ENCODE assay signal across 17 cellular contexts in genomic region chr14:64604001-64604400, GRCh38. TPM values are rescaled to one million over a fixed set of nuclear protein-coding genes. Genes with fewer than 3 reads are reported as not detected.
DNase-seq lines count a peak whose midpoint lies in the region; ATAC-seq, FAIRE-seq and TF ChIP-seq lines count a peak whose summit lies in the region.
"Had no signal": no experiment of that assay in that cellular context is flagged by ENCODE, and none has a peak within 500 bp of the region (broad histone marks: within the 10 kb centered on the region; RNA-seq: fewer than 3 reads in every experiment).

No MANE protein-coding gene starts in this region.

- POLR2A ChIA-PET in PC-3 (lab: Charles Lee; ENCODE audit: unreplicated experiment): interaction anchor here (0.6 to 0.7 kb wide), 2 partner anchors 123 to 292 kb away, joined by 3 to 5 read pairs; no protein-coding TSS in a partner anchor

- no peak overlapping the region for H3K4me2 ChIP-seq in PC-3 (ENCODE audit: low read length)
- H3K4me2 ChIP-seq: GM23338 had no signal

- no peaks in the 10 kb centered on the region for H3K27me3 Mint-ChIP-seq in mesothelial cell of epicardium (ENCODE audit: low read depth)

- no peaks in the 10 kb centered on the region for H3K36me3 ChIP-seq in PC-3 (ENCODE audit: low read depth, low read length)
- H3K36me3 ChIP-seq in bronchial epithelial cell (ENCODE audit: control insufficient read depth, insufficient read depth, low read length): no peaks in the 10 kb centered on the region
- no peaks in the 10 kb centered on the region for H3K36me3 ChIP-seq in HAP-1 (replicated peaks)
- H3K36me3 ChIP-seq: BE2C had no signal

- H3K36me3 Mint-ChIP-seq in mesothelial cell of epicardium: no peaks in the 10 kb centered on the region
- H3K36me3 Mint-ChIP-seq: CD4-positive, alpha-beta memory T cell had no signal

- CTCF ChIA-PET in PC-3 (lab: Charles Lee): no interaction called here

- H3K4me3 ChIP-seq in PC-3 (ENCODE audit: low read length) (no peak overlapping the region), bronchial epithelial cell (ENCODE audit: low read depth, low read length) (no peak overlapping the region), HAP-1 (no peak overlapping the region)
- H3K4me3 ChIP-seq: GM23338 had no signal

- BruUV-seq in PC-3 (replicated peaks; lab: Mats Ljungman, UMichigan): no TSS peak

- peaks cover 9% of the 10 kb centered on the region for H3K4me1 Mint-ChIP-seq in mesothelial cell of epicardium
- H3K4me1 Mint-ChIP-seq: CD4-positive, alpha-beta memory T cell had no signal

- intact Hi-C loops in PC-3 (cut with micrococcal nuclease): no loop called here

- no peaks in the 10 kb centered on the region for H3K9me3 Mint-ChIP-seq in mesothelial cell of epicardium
- H3K9me3 Mint-ChIP-seq: CD4-positive, alpha-beta memory T cell; GM23338 had no signal

- peak overlapping the region; percentile 23 for H3K27ac Mint-ChIP-seq in mesothelial cell of epicardium
- H3K27ac Mint-ChIP-seq: GM23338 had no signal

- H3K9me2 ChIP-seq in PC-3 (replicated peaks; ENCODE audit: low read length): no peaks in the 10 kb centered on the region

- no peak overlapping the region for H3K27ac ChIP-seq in PC-3 (ENCODE audit: low read length)
- H3K27ac ChIP-seq: C4-2B had no signal

- H3K9me3 ChIP-seq in PC-3 (ENCODE audit: low read length) (no peaks in the 10 kb centered on the region), HAP-1 (no peaks in the 10 kb centered on the region)
- H3K9me3 ChIP-seq: BE2C had no signal

- ATAC-seq in PC-3: peak; percentile 67
- ATAC-seq in GM19397 (IDR thresholded peaks at IDR 0.05; ENCODE audit: unreplicated experiment): no peak
- ATAC-seq: GM23338 had no signal

- H3F3A ChIP-seq in PC-3 (ENCODE audit: low read length, unreplicated experiment): no peaks in the 10 kb centered on the region

- H2AFZ ChIP-seq in PC-3 (ENCODE audit: low read length): no peak overlapping the region
- H2AFZ ChIP-seq: GM23338 had no signal

- H3K27me3 ChIP-seq in PC-3 (ENCODE audit: low read length): no peaks in the 10 kb centered on the region
- no peaks in the 10 kb centered on the region for H3K27me3 ChIP-seq in bronchial epithelial cell (ENCODE audit: control insufficient read depth, insufficient read depth, low read length)
- H3K27me3 ChIP-seq in HAP-1 (ENCODE audit: low read depth): no peaks in the 10 kb centered on the region
- H3K27me3 ChIP-seq: BE2C had no signal

- H3K9ac ChIP-seq in PC-3 (ENCODE audit: low read length): no peak overlapping the region

- in situ Hi-C loops in HAP-1 (cut with MboI; ENCODE audit: low sequenced_read_pairs): no loop called here

- H3K4me1 ChIP-seq in PC-3 (ENCODE audit: insufficient read depth, low read length) (peaks cover 6% of the 10 kb centered on the region; the same call in 1 of the 2 replicates), HAP-1 (no peaks in the 10 kb centered on the region)
- H3K4me1 ChIP-seq: BE2C had no signal

- no peak for FAIRE-seq in bronchial epithelial cell (lab: Jason Lieb, UNC)
- FAIRE-seq: A204.1, GM19239 had no signal

- H3K4me3 Mint-ChIP-seq in mesothelial cell of epicardium: no peak overlapping the region
- H3K4me3 Mint-ChIP-seq: CD4-positive, alpha-beta memory T cell; GM23338 had no signal

- peak; percentile 20 for DNase-seq in HT1080 (ENCODE audit: low read depth)
- DNase-seq in PC-3: peak; percentile 52
- peak; percentile 77 for DNase-seq in bronchial epithelial cell (ENCODE audit: low read depth)
- no peak for DNase-seq in mesothelial cell of epicardium (ENCODE audit: low spot score in 2 of 2, unreplicated experiment in 2 of 2)
- no peak for DNase-seq in AG08396 (ENCODE audit: low spot score)
- no peak for DNase-seq in HAP-1 (ENCODE audit: low spot score in 2 of 2)
- DNase-seq: BE2C; CD4-positive, alpha-beta memory T cell; DND-41; GF-D8; H7; IMR-90 had no signal

- H4K20me1 ChIP-seq in PC-3 (ENCODE audit: low read length): no peaks in the 10 kb centered on the region

- TF ChIP-seq CTCF in PC-3 (conservative IDR thresholded peaks at IDR 0.05; ENCODE audit: low read depth, low read length): no peak
- TF ChIP-seq CTCF in bronchial epithelial cell (IDR thresholded peaks at IDR 0.05; ENCODE audit: insufficient read depth, low read length, severe bottlenecking): no peak
- TF ChIP-seq CTCF in mesothelial cell of epicardium (IDR thresholded peaks at IDR 0.05; ENCODE audit: unreplicated experiment): no peak

- no peaks in the 10 kb centered on the region for H3K79me2 ChIP-seq in PC-3 (ENCODE audit: low read length)

RNA-seq across cellular contexts. Expression of gene PPP1R36, which starts 54.2 kb away (rescaled TPM):
- total RNA-seq in HT1080 (2014; rRNA removed; shearing (Covaris generic)): 0.11 TPM in 1 of 2 replicates, not detected in the other
- 0.08 and 0.12 TPM in 2 replicates for polyA plus RNA-seq in HT1080 (2015; cell fraction: cytosol; rRNA removed)
- polyA plus RNA-seq in HT1080 (2015; cell fraction: nucleus; rRNA removed): 0.35 TPM in 1 of 2 replicates, not detected in the other
- total RNA-seq in PC-3 (2014; rRNA removed): 0.26 TPM in 1 of 2 replicates, not detected in the other
- 0.51 and 1.1 TPM in 2 replicates for total RNA-seq in bronchial epithelial cell
- total RNA-seq in mesothelial cell of epicardium: 0.66 to 1.3 TPM (median 0.81 TPM) in 3 replicates
- total RNA-seq: CD4-positive, alpha-beta memory T cell had no signal

Comparison
In these comparisons a context has a peak if more than half of its experiments do, and no peak if none do; other contexts are left out.
1. DNase-seq: peak in HT1080 (single experiment), PC-3 (single experiment) and bronchial epithelial cell (single experiment); none in mesothelial cell of epicardium (0 of 2), AG08396 (single experiment) and HAP-1 (0 of 2).